Comparison of ENCODE assay signal across 8 cellular contexts in the genomic region with DNA sequence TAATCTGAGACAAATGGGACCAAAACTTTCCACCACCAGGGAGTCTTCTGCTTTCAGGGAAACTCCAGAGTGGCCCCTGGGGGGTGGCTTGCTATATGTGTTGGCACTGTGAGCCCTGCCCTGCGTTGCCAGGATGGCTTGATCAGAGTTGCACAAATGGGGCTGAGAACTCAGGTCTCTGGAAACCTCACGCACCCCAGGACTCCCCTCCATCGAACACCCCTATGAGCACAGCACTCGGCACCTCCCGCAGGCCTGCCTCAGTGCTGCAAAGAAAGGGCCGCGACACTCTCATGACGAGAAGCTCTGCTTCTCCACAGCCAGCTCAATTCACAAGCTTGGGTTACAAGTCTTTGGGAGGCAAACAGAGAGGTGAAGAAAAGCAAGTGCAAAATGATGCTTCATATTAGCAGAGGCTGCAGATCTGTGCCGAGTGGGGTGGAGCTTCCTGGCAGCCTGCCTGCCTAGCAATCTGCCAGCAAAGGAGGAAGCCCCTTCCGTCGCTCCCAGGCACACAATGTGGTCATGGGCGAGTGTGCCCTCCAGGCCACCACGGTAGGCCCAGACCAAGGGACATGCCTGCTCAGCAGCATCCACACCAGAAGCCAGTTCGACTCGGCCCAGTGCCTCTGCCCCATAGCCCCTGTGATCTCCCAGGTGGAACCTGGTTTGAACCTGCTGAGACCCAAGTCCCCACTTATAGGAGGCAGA. TPM values are rescaled to one million over a fixed set of nuclear protein-coding genes. Genes with fewer than 3 reads are reported as not detected.
DNase-seq lines count a peak whose midpoint lies in the region; ATAC-seq and TF ChIP-seq lines count a peak whose summit lies in the region.

No MANE protein-coding gene starts in this region.

- no peak; the same call in 1 of the 2 replicates for TF ChIP-seq EP300 in Ishikawa (IDR thresholded peaks at IDR 0.05; ENCODE audit: borderline replicate concordance)

- H3K9me3 ChIP-seq in lung (ENCODE audit: control insufficient read depth in 2 of 2, insufficient read depth in 1 of 2, low read length in 1 of 2), result no peaks in the 10 kb centered on the region
- H3K9me3 ChIP-seq in stomach smooth muscle (ENCODE audit: control insufficient read depth in 2 of 2, low read length in 2 of 2), result no peaks in the 10 kb centered on the region

- H3K9ac ChIP-seq in stomach smooth muscle (ENCODE audit: low read length in 2 of 2), result peak overlapping the region; percentile 76 to 86

- DNase-seq in Daoy (ENCODE audit: low read depth), result peak; percentile 84
- DNase-seq in T-helper 22 cell (ENCODE audit: low read depth), result peak; percentile 53
- DNase-seq in cerebellum (ENCODE audit: low spot score), result peak; percentile 67
- DNase-seq in lung (ENCODE audit: low spot score), result no peak

- no peak for TF ChIP-seq CTCF in lung (IDR thresholded peaks at IDR 0.05; ENCODE audit: control extremely low read depth, extremely low read depth)

- TF ChIP-seq RAD21 in Ishikawa (IDR thresholded peaks at IDR 0.05; ENCODE audit: low read depth), result no peak

- H3K4me1 ChIP-seq in lung (ENCODE audit: control insufficient read depth in 2 of 2, insufficient read depth in 2 of 2, low read length in 2 of 2) (peaks cover 44 to 73% of the 10 kb centered on the region in 2 donors), stomach smooth muscle (ENCODE audit: control insufficient read depth, insufficient read depth, low read length) (peaks cover 100% of the 10 kb centered on the region)

- no peaks in the 10 kb centered on the region for H3K27me3 ChIP-seq in lung (ENCODE audit: control insufficient read depth, insufficient read depth)
- no peaks in the 10 kb centered on the region for H3K27me3 ChIP-seq in stomach smooth muscle (ENCODE audit: control insufficient read depth in 1 of 2, insufficient read depth in 2 of 2, low read length in 2 of 2)

- ATAC-seq in lung (ENCODE audit: insufficient read depth, low FRiP score), result no peak
- ATAC-seq in GM19023 (IDR thresholded peaks at IDR 0.05; ENCODE audit: unreplicated experiment), result no peak
- no peak for ATAC-seq in GM21367 (IDR thresholded peaks at IDR 0.05; ENCODE audit: unreplicated experiment)

- H3K36me3 ChIP-seq in lung (ENCODE audit: control insufficient read depth in 2 of 2, insufficient read depth in 2 of 2, low read length in 2 of 2), result peaks cover 5 to 41% of the 10 kb centered on the region in 2 donors
- peaks cover 27 to 35% of the 10 kb centered on the region in 2 donors for H3K36me3 ChIP-seq in stomach smooth muscle (ENCODE audit: control insufficient read depth in 2 of 2, insufficient read depth in 2 of 2, low read length in 2 of 2)

- 16 to 19% methylated on average over 15 of the region's 15 CpGs for WGBS in lung, 2 donors

- H3K27ac ChIP-seq in lung (ENCODE audit: low read depth in 1 of 2, low read length in 1 of 2) (peak overlapping the region; percentile 95 to 97), stomach smooth muscle (ENCODE audit: low read length) (peak overlapping the region; percentile 99)

- H3K4me3 ChIP-seq in lung, result no peak overlapping the region
- H3K4me3 ChIP-seq in stomach smooth muscle (ENCODE audit: low read length in 2 of 2), result peak overlapping the region in 1 of 2 donors; percentile 61

TF ChIP-seq in Ishikawa, 13 proteins besides CTCF, POLR2A, EP300 and RAD21:
- 0 out of 2 replicates have a peak, but pooled peaks have one; percentile 4 for TF ChIP-seq ZBTB7A (IDR thresholded peaks at IDR 0.05; ENCODE audit: low read depth)
- peak; percentile 36; the same call in 1 of the 2 replicates for TF ChIP-seq NFIC (IDR thresholded peaks at IDR 0.05)
- 0 out of 2 replicates have a peak, but pooled peaks have one; percentile 0 for TF ChIP-seq CEBPB (IDR thresholded peaks at IDR 0.05)
- TF ChIP-seq TAF1 (IDR thresholded peaks at IDR 0.05; ENCODE audit: low read depth), result no peak

RNA-seq across cellular contexts. Expression of a gene that starts 55.7 kb away (rescaled TPM):
- total RNA-seq in Daoy (2014; rRNA removed; shearing (Covaris generic)), result 349 and 464 TPM in 2 replicates
- 38.6 TPM for total RNA-seq in cerebellum
- 100 to 1,000 TPM; 398 to 667 TPM for total RNA-seq in lung
- polyA plus RNA-seq in lung, result 100 to 1,000 TPM; 184 to 266 TPM
